Comparison of ENCODE assay signal across 1 cellular context in the genomic region with DNA sequence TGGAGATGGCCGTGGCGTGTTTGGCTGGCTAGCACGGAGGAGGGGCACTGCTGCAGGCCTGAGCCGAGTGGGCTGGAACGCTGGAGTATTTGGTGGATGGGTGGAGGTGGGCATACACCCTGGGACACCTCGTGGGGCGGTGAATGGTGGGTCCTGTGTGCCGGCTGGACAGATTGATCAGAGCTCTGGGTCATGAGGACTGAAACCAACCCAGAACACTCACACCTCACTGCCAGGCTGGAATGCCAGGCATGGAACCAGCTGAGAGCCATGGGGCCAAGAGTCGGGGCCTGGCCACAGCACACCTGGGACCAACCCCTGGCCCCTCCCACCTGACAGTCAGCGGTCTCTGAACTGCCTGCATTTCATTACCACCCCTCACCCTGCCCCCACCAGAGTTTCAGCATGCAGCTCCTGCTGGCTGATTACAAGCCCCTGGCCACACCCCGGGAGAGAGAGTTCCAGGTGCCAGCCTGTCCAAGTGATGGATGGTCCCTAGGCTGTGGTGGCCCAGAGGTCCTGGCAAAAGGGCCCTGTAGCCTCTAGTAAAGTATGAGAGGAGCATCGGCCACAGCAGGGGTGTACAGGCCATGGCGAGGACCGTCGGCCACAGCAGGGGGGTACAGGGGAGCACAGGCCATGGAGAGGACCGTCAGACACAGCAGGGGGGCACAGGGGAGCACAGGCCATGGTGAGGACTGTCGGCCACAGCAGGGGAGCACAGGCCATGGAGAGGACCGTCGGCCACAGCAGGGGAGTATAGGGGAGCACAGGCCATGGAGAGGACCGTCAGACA.
TF ChIP-seq lines count a peak whose summit lies in the region.

No MANE protein-coding gene starts in this region.

TF ChIP-seq in HEK293, 187 proteins besides CTCF, POLR2A, EP300 and RAD21:
- TF ChIP-seq SCRT1 (tag by site-specific recombination; IDR thresholded peaks at IDR 0.05; ENCODE audit: borderline replicate concordance), result no peak
- TF ChIP-seq, protein P1, sequence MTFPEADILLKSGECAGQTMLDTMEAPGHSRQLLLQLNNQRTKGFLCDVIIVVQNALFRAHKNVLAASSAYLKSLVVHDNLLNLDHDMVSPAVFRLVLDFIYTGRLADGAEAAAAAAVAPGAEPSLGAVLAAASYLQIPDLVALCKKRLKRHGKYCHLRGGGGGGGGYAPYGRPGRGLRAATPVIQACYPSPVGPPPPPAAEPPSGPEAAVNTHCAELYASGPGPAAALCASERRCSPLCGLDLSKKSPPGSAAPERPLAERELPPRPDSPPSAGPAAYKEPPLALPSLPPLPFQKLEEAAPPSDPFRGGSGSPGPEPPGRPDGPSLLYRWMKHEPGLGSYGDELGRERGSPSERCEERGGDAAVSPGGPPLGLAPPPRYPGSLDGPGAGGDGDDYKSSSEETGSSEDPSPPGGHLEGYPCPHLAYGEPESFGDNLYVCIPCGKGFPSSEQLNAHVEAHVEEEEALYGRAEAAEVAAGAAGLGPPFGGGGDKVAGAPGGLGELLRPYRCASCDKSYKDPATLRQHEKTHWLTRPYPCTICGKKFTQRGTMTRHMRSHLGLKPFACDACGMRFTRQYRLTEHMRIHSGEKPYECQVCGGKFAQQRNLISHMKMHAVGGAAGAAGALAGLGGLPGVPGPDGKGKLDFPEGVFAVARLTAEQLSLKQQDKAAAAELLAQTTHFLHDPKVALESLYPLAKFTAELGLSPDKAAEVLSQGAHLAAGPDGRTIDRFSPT (tag by site-specific recombination; IDR thresholded peaks at IDR 0.05), result 0 out of 2 replicates have a peak, but pooled peaks have one; percentile 22
TF ChIP-seq in HEK293: peak in this region for 1.
